In genomic region chr2:60885683-60886082, GRCh38 we compare ENCODE assay signal across 11 cellular contexts. TPM values are rescaled to one million over a fixed set of nuclear protein-coding genes. Genes with fewer than 3 reads are reported as not detected.
A peak's percentile ranks its signal among the peaks of the same experiment; 100 is the strongest.
DNase-seq lines count a peak whose midpoint lies in the region; ATAC-seq, FAIRE-seq and TF ChIP-seq lines count a peak whose summit lies in the region.
"Had no signal": no experiment of that assay in that cellular context is flagged by ENCODE, and none has a peak within 500 bp of the region (broad histone marks: within the 10 kb centered on the region; RNA-seq: fewer than 3 reads in every experiment).

No MANE protein-coding gene starts in this region.

- H3K36me3 ChIP-seq in SK-N-MC (ENCODE audit: insufficient read depth, low read length), result no peaks in the 10 kb centered on the region
- H3K36me3 ChIP-seq in keratinocyte (ENCODE audit: control insufficient read depth in 2 of 2, extremely low read depth in 1 of 2, insufficient read depth in 2 of 2, low read length in 2 of 2), result no peaks in the 10 kb centered on the region
- H3K36me3 ChIP-seq in upper lobe of left lung, result no peaks in the 10 kb centered on the region
- H3K36me3 ChIP-seq in ovary, result no peaks in the 10 kb centered on the region
- H3K36me3 ChIP-seq: gastrocnemius medialis had no signal

- no peaks in the 10 kb centered on the region for H3K9me3 Mint-ChIP-seq in activated naive CD4-positive, alpha-beta T cell treated with anti-CD3 and anti-CD28 coated beads for 36 hours

- no peaks in the 10 kb centered on the region for H4K20me1 ChIP-seq in keratinocyte (ENCODE audit: control insufficient read depth, extremely low read depth, insufficient read depth, low read length)

- H2AFZ ChIP-seq in keratinocyte (ENCODE audit: control insufficient read depth, low read length), result no peak overlapping the region

- no peak for ATAC-seq in upper lobe of left lung (ENCODE audit: low FRiP score in 2 of 2)
- ATAC-seq in GM21717 (IDR thresholded peaks at IDR 0.05; ENCODE audit: unreplicated experiment), result no peak
- ATAC-seq: gastrocnemius medialis had no signal

- H3K27ac Mint-ChIP-seq in activated naive CD4-positive, alpha-beta T cell treated with anti-CD3 and anti-CD28 coated beads for 36 hours, result peak overlapping the region; percentile 80

- intact Hi-C loops in activated naive CD4-positive, alpha-beta T cell treated with anti-CD3 and anti-CD28 coated beads for 36 hours (cut with micrococcal nuclease), result loop anchor here (10.0 kb wide), 1 partner anchor 789 kb away; no protein-coding TSS in a partner anchor
- intact Hi-C loops in ovary (cut with DNase I), result no loop called here

- H3K4me1 ChIP-seq in keratinocyte (ENCODE audit: control insufficient read depth, extremely low read depth, insufficient read depth, low read length) (peaks cover 12% of the 10 kb centered on the region), upper lobe of left lung (peaks cover 31 to 49% (median 38%) of the 10 kb centered on the region in 4 donors), ovary (ENCODE audit: insufficient read depth) (peaks cover 3% of the 10 kb centered on the region)

- no peak for TF ChIP-seq CTCF in keratinocyte (optimal IDR thresholded peaks at IDR 0.05 in 1 of 3, IDR thresholded peaks at IDR 0.05 in 1 of 3, conservative IDR thresholded peaks at IDR 0.05 in 1 of 3; ENCODE audit: extremely low read depth in 1 of 3, insufficient read depth in 2 of 3, low read length in 3 of 3)
- TF ChIP-seq CTCF in upper lobe of left lung (IDR thresholded peaks at IDR 0.05), result no peak
- no peak for TF ChIP-seq CTCF in ovary (IDR thresholded peaks at IDR 0.05)

- TF ChIP-seq POLR2A in upper lobe of left lung (IDR thresholded peaks at IDR 0.05) (no peak), ovary (IDR thresholded peaks at IDR 0.05) (no peak)

- H3K9me1 ChIP-seq in keratinocyte (ENCODE audit: control insufficient read depth, extremely low read depth, insufficient read depth, low read length), result no peaks in the 10 kb centered on the region

- FAIRE-seq in keratinocyte (lab: Jason Lieb, UNC) (no peak), urothelium cell line (lab: Jason Lieb, UNC) (no peak)

- peak overlapping the region; percentile 93 for H3K4me2 ChIP-seq in keratinocyte (ENCODE audit: control insufficient read depth, extremely low read depth, insufficient read depth, low read depth, low read length)

- peaks cover 37% of the 10 kb centered on the region for H3K36me3 Mint-ChIP-seq in activated naive CD4-positive, alpha-beta T cell treated with anti-CD3 and anti-CD28 coated beads for 36 hours (ENCODE audit: low read depth)

- CTCF ChIA-PET in activated naive CD4-positive, alpha-beta T cell treated with anti-CD3 and anti-CD28 coated beads for 36 hours (lab: Charles Lee), result interaction anchor here (0.6 to 1.7 kb wide), 4 partner anchors 68 to 80 kb away, joined by 3 to 7 read pairs (median 6); no protein-coding TSS in a partner anchor

- 27 to 40% methylated on average over 2 of the region's 2 CpGs for WGBS in upper lobe of left lung, 2 donors
- WGBS in ovary, 3 donors, result 58 to 76% (median 65%) methylated on average over 2 of the region's 2 CpGs

- H3K9ac ChIP-seq in SK-N-MC (ENCODE audit: insufficient read length), result no peak overlapping the region
- peak overlapping the region; percentile 99 for H3K9ac ChIP-seq in keratinocyte (ENCODE audit: control insufficient read depth, extremely low read depth, insufficient read depth, low read length)

- H3K4me1 Mint-ChIP-seq in activated naive CD4-positive, alpha-beta T cell treated with anti-CD3 and anti-CD28 coated beads for 36 hours (ENCODE audit: low read depth), result peaks cover 47% of the 10 kb centered on the region

- H3K27ac ChIP-seq in SK-N-MC (peak overlapping the region; percentile 14; the same call in 1 of the 2 replicates), keratinocyte (ENCODE audit: control insufficient read depth, insufficient read depth, low read length) (peak overlapping the region; percentile 99), upper lobe of left lung (peak overlapping the region; percentile 98 to 100 (median 100)), ovary (no peak overlapping the region)
- H3K27ac ChIP-seq: C4-2B had no signal

- DNase-seq in activated naive CD4-positive, alpha-beta T cell treated with anti-CD3 and anti-CD28 coated beads for 36 hours, result no peak
- DNase-seq in activated naive CD4-positive, alpha-beta T cell treated with anti-CD3 and anti-CD28 coated beads, Interleukin-2, amount 50 U/mL, for 16 hours, result no peak
- no peak for DNase-seq in SK-N-MC (ENCODE audit: low read depth, low spot score)
- DNase-seq in keratinocyte (ENCODE audit: low read depth, low spot score), result no peak
- DNase-seq in upper lobe of left lung, result no peak
- DNase-seq in ovary, result no peak
- DNase-seq in urothelium cell line (ENCODE audit: low spot score), result no peak
- DNase-seq: gastrocnemius medialis, midbrain had no signal

- H3K4me3 Mint-ChIP-seq in activated naive CD4-positive, alpha-beta T cell treated with anti-CD3 and anti-CD28 coated beads for 36 hours, result peak overlapping the region; percentile 69

- dilution Hi-C loops in keratinocyte (cut with MboI; ENCODE audit: extremely low pct_ligation_motif_present, low sequenced_read_pairs), result no loop called here

- H3K27me3 Mint-ChIP-seq in activated naive CD4-positive, alpha-beta T cell treated with anti-CD3 and anti-CD28 coated beads for 36 hours (ENCODE audit: low read depth), result no peaks in the 10 kb centered on the region

- H3K9me3 ChIP-seq in SK-N-MC (ENCODE audit: low read depth, low read length) (no peaks in the 10 kb centered on the region), keratinocyte (ENCODE audit: control insufficient read depth, low read depth, low read length) (no peaks in the 10 kb centered on the region), upper lobe of left lung (no peaks in the 10 kb centered on the region), ovary (no peaks in the 10 kb centered on the region)
- H3K9me3 ChIP-seq: gastrocnemius medialis had no signal

- H3K79me2 ChIP-seq in keratinocyte (ENCODE audit: control insufficient read depth, insufficient read depth, low read length), result peaks cover 82% of the 10 kb centered on the region

- no peaks in the 10 kb centered on the region for H3K27me3 ChIP-seq in keratinocyte (ENCODE audit: control insufficient read depth, extremely low read depth, insufficient read depth, low read length)
- H3K27me3 ChIP-seq in upper lobe of left lung, result no peaks in the 10 kb centered on the region
- H3K27me3 ChIP-seq in ovary, result no peaks in the 10 kb centered on the region
- H3K27me3 ChIP-seq: gastrocnemius medialis had no signal

- no peak overlapping the region; the same call in 1 of the 2 replicates for H3K4me3 ChIP-seq in SK-N-MC
- peak overlapping the region; percentile 8 to 96 (median 94) for H3K4me3 ChIP-seq in keratinocyte (ENCODE audit: control insufficient read depth in 2 of 3, extremely low read depth in 1 of 3, insufficient read depth in 2 of 3, low read depth in 1 of 3, low read length in 3 of 3)
- peak overlapping the region in 2 of 4 donors; percentile 85 to 92 for H3K4me3 ChIP-seq in upper lobe of left lung
- no peak overlapping the region for H3K4me3 ChIP-seq in ovary

- no peak for TF ChIP-seq EP300 in upper lobe of left lung (IDR thresholded peaks at IDR 0.05)
- no peak for TF ChIP-seq EP300 in ovary (IDR thresholded peaks at IDR 0.05)

RNA-seq across cellular contexts. Expression of gene REL, which starts 4.3 kb away (rescaled TPM):
- 10 to 100 TPM; 40.3 to 40.5 TPM for total RNA-seq in activated naive CD4-positive, alpha-beta T cell treated with anti-CD3 and anti-CD28 coated beads for 36 hours
- polyA plus RNA-seq in keratinocyte, result 8.0 to 9.0 TPM (median 8.0 TPM) in 3 replicates
- 17.5 TPM for polyA plus RNA-seq in keratinocyte (2011; ENCODE audit: low read depth)
- polyA plus RNA-seq in keratinocyte (2011; cell fraction: cytosol; rRNA removed), result 4.0 and 6.9 TPM in 2 replicates
- polyA plus RNA-seq in keratinocyte (2011; cell fraction: nucleus; rRNA removed), result 14.3 and 15.8 TPM in 2 replicates
- polyA plus RNA-seq in keratinocyte (2012; ENCODE audit: low replicate concordance), result 5.7 and 5.9 TPM in 2 replicates
- polyA minus RNA-seq in keratinocyte, result 6.5 to 23.8 TPM (median 13.5 TPM) in 3 replicates
- 2.9 TPM for polyA minus RNA-seq in keratinocyte (2011; cell fraction: cytosol; rRNA and poly(A)+ RNA removed)
- 15.3 and 37.2 TPM in 2 replicates for polyA minus RNA-seq in keratinocyte (2011; cell fraction: nucleus; rRNA and poly(A)+ RNA removed)
- total RNA-seq in upper lobe of left lung, result 10 to 100 TPM; 17.8 to 49.5 (median 29.6) TPM
- 10 to 100 TPM; 16.0 to 45.1 (median 20.9) TPM for total RNA-seq in ovary
- 1 to 10 TPM; 3.8 to 6.1 TPM for polyA plus RNA-seq in ovary

Comparison
In these comparisons a context has a peak if more than half of its experiments do, and no peak if none do; other contexts are left out.
1. H3K27ac ChIP-seq: peak in SK-N-MC (single experiment), keratinocyte (single experiment) and upper lobe of left lung (4 of 4); none in ovary (0 of 2).
2. H3K4me3 ChIP-seq: peak in keratinocyte (3 of 3); none in SK-N-MC (single experiment) and ovary (single experiment).